21 cellular contexts compared by ENCODE assay signal in genomic region chr3:116070102-116070501, GRCh38.
DNase-seq lines count a peak whose midpoint lies in the region; ATAC-seq, FAIRE-seq and TF ChIP-seq lines count a peak whose summit lies in the region.
"Had no signal": no experiment of that assay in that cellular context is flagged by ENCODE, and none has a peak within 500 bp of the region (broad histone marks: within the 10 kb centered on the region; RNA-seq: fewer than 3 reads in every experiment).

No MANE protein-coding gene starts in this region.

- in situ Hi-C loops in G401 (cut with HindIII; ENCODE audit: low sequenced_read_pairs) = no loop called here

- no peak overlapping the region for H3K4me3 ChIP-seq in SK-N-MC
- H3K4me3 ChIP-seq in keratinocyte (ENCODE audit: control insufficient read depth in 2 of 3, extremely low read depth in 1 of 3, insufficient read depth in 2 of 3, low read depth in 1 of 3, low read length in 3 of 3) = no peak overlapping the region
- H3K4me3 ChIP-seq: A549, GM12878, GM23248 had no signal

- no peak overlapping the region for H3K27ac Mint-ChIP-seq in effector memory CD8-positive, alpha-beta T cell
- H3K27ac Mint-ChIP-seq: CD4-positive, alpha-beta memory T cell; H9 had no signal

- H4K20me1 ChIP-seq in keratinocyte (ENCODE audit: control insufficient read depth, extremely low read depth, insufficient read depth, low read length) = no peaks in the 10 kb centered on the region

- dilution Hi-C loops in keratinocyte (cut with MboI; ENCODE audit: extremely low pct_ligation_motif_present, low sequenced_read_pairs) = no loop called here

- H3K4me3 Mint-ChIP-seq in effector memory CD8-positive, alpha-beta T cell = no peak overlapping the region
- H3K4me3 Mint-ChIP-seq: CD4-positive, alpha-beta memory T cell; H9 had no signal

- H3K36me3 Mint-ChIP-seq in effector memory CD8-positive, alpha-beta T cell (ENCODE audit: insufficient read depth) = peaks cover 2% of the 10 kb centered on the region
- H3K36me3 Mint-ChIP-seq: CD4-positive, alpha-beta memory T cell had no signal

- H3K27ac ChIP-seq in SK-N-MC (peak overlapping the region; percentile 66), keratinocyte (ENCODE audit: control insufficient read depth, insufficient read depth, low read length) (no peak overlapping the region)
- H3K27ac ChIP-seq: A549, GM23248 had no signal

- no peak for ATAC-seq in effector memory CD8-positive, alpha-beta T cell (replicated peaks)
- ATAC-seq: A549, GM12878, HCT116 had no signal

- peaks cover 5% of the 10 kb centered on the region for H3K4me1 ChIP-seq in keratinocyte (ENCODE audit: control insufficient read depth, extremely low read depth, insufficient read depth, low read length)
- H3K4me1 ChIP-seq: A549 had no signal

- H3K9me1 ChIP-seq in keratinocyte (ENCODE audit: control insufficient read depth, extremely low read depth, insufficient read depth, low read length) = no peaks in the 10 kb centered on the region

- no peak overlapping the region for H3K9ac ChIP-seq in SK-N-MC (ENCODE audit: insufficient read length)
- no peak overlapping the region for H3K9ac ChIP-seq in keratinocyte (ENCODE audit: control insufficient read depth, extremely low read depth, insufficient read depth, low read length)
- H3K9ac ChIP-seq: GM23248 had no signal

- no peak for TF ChIP-seq CTCF in keratinocyte (optimal IDR thresholded peaks at IDR 0.05 in 1 of 3, IDR thresholded peaks at IDR 0.05 in 1 of 3, conservative IDR thresholded peaks at IDR 0.05 in 1 of 3; ENCODE audit: extremely low read depth in 1 of 3, insufficient read depth in 2 of 3, low read length in 3 of 3)

- H3K4me2 ChIP-seq in keratinocyte (ENCODE audit: control insufficient read depth, extremely low read depth, insufficient read depth, low read depth, low read length) = no peak overlapping the region
- H3K4me2 ChIP-seq: A549 had no signal

- peaks cover 0 to 2% of the 10 kb centered on the region in 2 donors for H3K9me3 Mint-ChIP-seq in effector memory CD8-positive, alpha-beta T cell
- H3K9me3 Mint-ChIP-seq: H9 had no signal

- H2AFZ ChIP-seq in keratinocyte (ENCODE audit: control insufficient read depth, low read length) = no peak overlapping the region
- H2AFZ ChIP-seq: GM23248 had no signal

- H3K36me3 ChIP-seq in SK-N-MC (ENCODE audit: insufficient read depth, low read length) = peaks cover 8% of the 10 kb centered on the region
- H3K36me3 ChIP-seq in keratinocyte (ENCODE audit: control insufficient read depth in 2 of 2, extremely low read depth in 1 of 2, insufficient read depth in 2 of 2, low read length in 2 of 2) = no peaks in the 10 kb centered on the region

- H3K27me3 ChIP-seq in keratinocyte (ENCODE audit: control insufficient read depth, extremely low read depth, insufficient read depth, low read length) = no peaks in the 10 kb centered on the region

- no peaks in the 10 kb centered on the region for H3K79me2 ChIP-seq in keratinocyte (ENCODE audit: control insufficient read depth, insufficient read depth, low read length)

- H3K9me3 ChIP-seq in SK-N-MC (ENCODE audit: low read depth, low read length) (no peaks in the 10 kb centered on the region), keratinocyte (ENCODE audit: control insufficient read depth, low read depth, low read length) (no peaks in the 10 kb centered on the region)
- H3K9me3 ChIP-seq: A549 had no signal

- FAIRE-seq in keratinocyte (lab: Jason Lieb, UNC) = peak; percentile 5
- FAIRE-seq: A549, GM12878, GM19239 had no signal

- DNase-seq in G401 (ENCODE audit: low spot score) = peak; percentile 51
- DNase-seq in SK-N-MC (ENCODE audit: low read depth, low spot score) = no peak
- no peak for DNase-seq in keratinocyte (ENCODE audit: low read depth, low spot score)
- DNase-seq in renal cortical epithelial cell (ENCODE audit: low read depth) = peak; percentile 44
- no peak for DNase-seq in NCI-H774 (lab: John Stamatoyannopoulos, UW)
- DNase-seq in effector memory CD8-positive, alpha-beta T cell = no peak
- no peak for DNase-seq in HUDEP-2 (lab: John Stamatoyannopoulos, UW; ENCODE audit: unreplicated experiment in 76 of 76)
- DNase-seq: 8988T; C1 segment of cervical spinal cord; Calu3; CD4-positive, alpha-beta memory T cell; COR-L47; DMS53; DMS79 treated with DMSO at 0.1 percent for 48 hours; GDM1; GM23248; H9 had no signal

- H3K27me3 Mint-ChIP-seq in effector memory CD8-positive, alpha-beta T cell = no peaks in the 10 kb centered on the region
- H3K27me3 Mint-ChIP-seq: CD4-positive, alpha-beta memory T cell had no signal

- no peaks in the 10 kb centered on the region for H3K4me1 Mint-ChIP-seq in effector memory CD8-positive, alpha-beta T cell (ENCODE audit: low read depth in 2 of 2)
- H3K4me1 Mint-ChIP-seq: CD4-positive, alpha-beta memory T cell had no signal

Comparison
In these comparisons a context has a peak if more than half of its experiments do, and no peak if none do; other contexts are left out.
1. DNase-seq: peak in G401 (single experiment) and renal cortical epithelial cell (single experiment); none in SK-N-MC (single experiment), keratinocyte (single experiment), NCI-H774 (single experiment), effector memory CD8-positive, alpha-beta T cell (0 of 3) and HUDEP-2 (0 of 76).